Comparison of ENCODE assay signal across 17 cellular contexts in genomic region chr16:10298416-10298815, GRCh38.
A peak's percentile ranks its signal among the peaks of the same experiment; 100 is the strongest.
DNase-seq lines count a peak whose midpoint lies in the region; ATAC-seq and TF ChIP-seq lines count a peak whose summit lies in the region.
"Had no signal": no experiment of that assay in that cellular context is flagged by ENCODE, and none has a peak within 500 bp of the region (broad histone marks: within the 10 kb centered on the region; RNA-seq: fewer than 3 reads in every experiment).

No MANE protein-coding gene starts in this region.

- H3K4me1 Mint-ChIP-seq in activated B cell treated with CpG ODN at 0.5 μM for 24 hours: peaks cover 62% of the 10 kb centered on the region

- H3K9me3 Mint-ChIP-seq in activated B cell treated with CpG ODN at 0.5 μM for 24 hours: peaks cover 2% of the 10 kb centered on the region

- H3K9me3 ChIP-seq in DOHH2 (ENCODE audit: control insufficient read depth, insufficient read depth, low read length) (no peaks in the 10 kb centered on the region; the same call in 1 of the 2 replicates), Karpas-422 (ENCODE audit: low read length) (no peaks in the 10 kb centered on the region), spleen (peaks cover 0 to 3% (median 0%) of the 10 kb centered on the region in 8 donors)

- no peaks in the 10 kb centered on the region for H3K27me3 Mint-ChIP-seq in activated B cell treated with CpG ODN at 0.5 μM for 24 hours

- H2AFZ ChIP-seq in Karpas-422 (ENCODE audit: low read length): no peak overlapping the region

- no peak for TF ChIP-seq POLR2A in spleen (IDR thresholded peaks at IDR 0.05)

- peak overlapping the region; percentile 69 for H3K4me3 Mint-ChIP-seq in activated B cell treated with CpG ODN at 0.5 μM for 24 hours
- H3K4me3 Mint-ChIP-seq: CD4-positive, alpha-beta T cell had no signal

- DNase-seq in Karpas-422: peak; percentile 61
- no peak for DNase-seq in activated B cell treated with CpG ODN at 0.5 μM for 24 hours
- DNase-seq in spleen: no peak
- no peak for DNase-seq in central memory CD4-positive, alpha-beta T cell
- no peak for DNase-seq in SIG-M5 (lab: John Stamatoyannopoulos, UW)
- DNase-seq: ACHN; AML-193; Calu3; CD4-positive, alpha-beta T cell; NCI-H1436; NCI-H2029 treated with DMSO at 0.1 percent for 48 hours; NCI-H510A treated with DMSO at 0.1 percent for 48 hours; OCI-M1; RPMI8226; SW 1271 had no signal

- H3F3A ChIP-seq in DOHH2 (ENCODE audit: control insufficient read depth, insufficient read depth): peaks cover 23% of the 10 kb centered on the region

- H3K27ac ChIP-seq in DOHH2 (ENCODE audit: low read depth, low read length) (peak overlapping the region; percentile 100), Karpas-422 (ENCODE audit: low read length) (peak overlapping the region; percentile 87), spleen (peak overlapping the region; percentile 36 to 86 (median 74))

- 0 out of 2 replicates have a peak overlapping the region, but pooled peaks have one; percentile 27 for H3K9ac ChIP-seq in Karpas-422 (ENCODE audit: low read length)

- H3K4me2 ChIP-seq in DOHH2 (ENCODE audit: low read length) (peak overlapping the region; percentile 99), Karpas-422 (ENCODE audit: low read depth, low read length, poor library complexity, severe bottlenecking) (peak overlapping the region; percentile 66)

- H3K4me1 ChIP-seq in DOHH2 (ENCODE audit: control insufficient read depth, low read length) (peaks cover 61% of the 10 kb centered on the region), Karpas-422 (ENCODE audit: low read length) (peaks cover 40% of the 10 kb centered on the region), spleen (peaks cover 0 to 30% (median 13%) of the 10 kb centered on the region in 6 donors)

- POLR2A ChIA-PET in activated B cell treated with CpG ODN at 0.5 μM for 24 hours (lab: Charles Lee): interaction anchor here (0.6 to 2.8 kb wide), 7 partner anchors 10 to 572 kb away, joined by 3 to 18 read pairs (median 4); no protein-coding TSS in a partner anchor

- CTCF ChIA-PET in activated B cell treated with CpG ODN at 0.5 μM for 24 hours (lab: Charles Lee): interaction anchor here (1.0 to 1.2 kb wide), 2 partner anchors 43 to 211 kb away, joined by 3 to 4 read pairs; no protein-coding TSS in a partner anchor

- no peaks in the 10 kb centered on the region for H3K36me3 Mint-ChIP-seq in activated B cell treated with CpG ODN at 0.5 μM for 24 hours (ENCODE audit: low read depth)

- ATAC-seq in activated B cell treated with CpG ODN at 0.5 μM for 24 hours (ENCODE audit: low read depth) (no peak), GM18868 (IDR thresholded peaks at IDR 0.05; ENCODE audit: unreplicated experiment) (no peak)

- intact Hi-C loops in activated B cell treated with CpG ODN at 0.5 μM for 24 hours (cut with micrococcal nuclease) (loop anchor here (5.0 to 10.0 kb wide), 2 partner anchors 614 to 646 kb away; partner anchors contain the start of genes CLEC16A and DEXI), spleen (cut with DNase I; ENCODE audit: low total_unique reads) (no loop called here)

- no peaks in the 10 kb centered on the region for H3K27me3 ChIP-seq in DOHH2 (ENCODE audit: control insufficient read depth, low read length)
- no peaks in the 10 kb centered on the region for H3K27me3 ChIP-seq in Karpas-422 (ENCODE audit: low read length)
- no peaks in the 10 kb centered on the region for H3K27me3 ChIP-seq in spleen (replicated peaks in 1 of 7)

- H3K36me3 ChIP-seq in DOHH2 (ENCODE audit: control insufficient read depth, low read length): no peaks in the 10 kb centered on the region
- H3K36me3 ChIP-seq in Karpas-422 (ENCODE audit: insufficient read depth, low read length): no peaks in the 10 kb centered on the region
- no peaks in the 10 kb centered on the region for H3K36me3 ChIP-seq in spleen

- H3K4me3 ChIP-seq in DOHH2 (ENCODE audit: low read length) (peak overlapping the region; percentile 77), Karpas-422 (ENCODE audit: low read length) (peak overlapping the region; percentile 45; the same call in 1 of the 2 replicates), spleen (no peak overlapping the region)

- H3K9me2 ChIP-seq in DOHH2 (replicated peaks; ENCODE audit: control insufficient read depth, low read length) (no peaks in the 10 kb centered on the region), Karpas-422 (replicated peaks; ENCODE audit: insufficient read depth, low read length) (no peaks in the 10 kb centered on the region)

- 56 to 69% (median 63%) methylated on average over 2 of the region's 2 CpGs for WGBS in spleen, 5 donors

- H3K27ac Mint-ChIP-seq in activated B cell treated with CpG ODN at 0.5 μM for 24 hours: peak overlapping the region; percentile 97
- H3K27ac Mint-ChIP-seq: CD4-positive, alpha-beta T cell had no signal

- TF ChIP-seq CTCF in DOHH2 (IDR thresholded peaks at IDR 0.05; ENCODE audit: low read depth, low read length, poor library complexity, severe bottlenecking) (no peak), activated B cell treated with CpG ODN at 0.5 μM for 24 hours (IDR thresholded peaks at IDR 0.05) (no peak), spleen (IDR thresholded peaks at IDR 0.05 in 8 of 11, conservative IDR thresholded peaks at IDR 0.05 in 3 of 11) (no peak)

- H3K79me2 ChIP-seq in DOHH2 (ENCODE audit: control insufficient read depth, low read length) (no peaks in the 10 kb centered on the region), Karpas-422 (ENCODE audit: low read length) (no peaks in the 10 kb centered on the region)

- no peaks in the 10 kb centered on the region for H4K20me1 ChIP-seq in DOHH2 (ENCODE audit: control insufficient read depth, insufficient read depth, low read depth, low read length)
- H4K20me1 ChIP-seq in Karpas-422 (ENCODE audit: insufficient read depth, low read depth, low read length): no peaks in the 10 kb centered on the region

Comparison
In these comparisons a context has a peak if more than half of its experiments do, and no peak if none do; other contexts are left out.
1. H3K4me3 ChIP-seq: peak in DOHH2 (single experiment) and Karpas-422 (single experiment); none in spleen (0 of 8).
2. Peak in every context shown above with its lines, with median percentiles within 50 percentile points of each other: H3K27ac ChIP-seq.